Comparison of ENCODE assay signal across 8 cellular contexts in the genomic region with DNA sequence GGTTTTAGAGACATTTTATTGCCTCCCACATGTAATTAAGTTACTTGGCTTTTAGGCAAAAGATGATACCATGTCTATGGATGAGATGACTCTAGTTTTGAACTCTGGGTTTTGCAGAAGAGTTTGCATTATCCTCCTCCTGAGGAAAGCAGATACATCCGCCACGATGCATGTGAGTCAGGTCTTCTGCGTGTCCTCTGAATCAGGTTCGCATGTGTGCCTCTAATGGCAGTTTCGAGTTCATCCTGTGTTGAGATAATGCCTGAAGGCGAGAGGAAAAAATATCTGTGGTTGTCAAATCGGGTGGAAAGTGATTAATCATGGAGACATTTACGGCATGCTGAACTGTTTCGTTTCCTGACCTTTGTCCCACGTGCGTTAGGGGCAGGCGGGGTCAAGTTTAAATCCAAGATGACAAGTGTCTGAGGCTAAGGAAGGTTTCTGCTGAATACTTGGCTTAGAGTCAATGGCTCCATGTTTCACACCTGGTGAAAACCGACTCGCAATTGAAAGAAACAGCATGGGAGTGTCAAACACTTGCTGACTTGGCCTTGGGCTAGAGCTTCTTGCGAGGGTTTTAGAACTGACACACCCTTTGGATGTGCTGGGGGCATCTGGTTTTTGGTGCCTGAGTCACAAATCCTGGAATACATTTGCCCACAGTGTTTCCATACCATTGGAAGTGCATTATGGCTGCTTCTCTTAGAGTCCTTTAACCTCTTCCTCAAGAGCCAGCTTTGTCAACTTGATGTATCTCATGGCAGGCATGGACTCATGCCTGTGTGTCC.
DNase-seq lines count a peak whose midpoint lies in the region; ATAC-seq and TF ChIP-seq lines count a peak whose summit lies in the region.
"Not testable (repeated sequence)": the region's sequence is repeated elsewhere in the genome, so short reads cannot be mapped to it uniquely, and the experiment has no call there.

No MANE protein-coding gene starts in this region.

- H3K4me3 ChIP-seq in CD4-positive, CD25-positive, alpha-beta regulatory T cell (ENCODE audit: low read depth, low read length); MG63: not testable (repeated sequence)

- H3K27ac ChIP-seq in CD4-positive, CD25-positive, alpha-beta regulatory T cell (ENCODE audit: insufficient read depth, low read length, poor library complexity, severe bottlenecking); foreskin keratinocyte: not testable (repeated sequence)

- H3K4me1 Mint-ChIP-seq in CD4-positive, CD25-positive, alpha-beta regulatory T cell; T-helper 2 cell treated with Interferon-gamma antibody and Interleukin-4, amounts not matched to agents 5 μg/mL and 100 μg/mL, for 36 hours (ENCODE audit: low read depth); activated naive CD8-positive, alpha-beta T cell treated with anti-CD3 and anti-CD28 coated beads, Interleukin-2, amount 50 U/mL, for 24 hours: not testable (repeated sequence)

- peak; percentile 35 to 40 for ATAC-seq in CD4-positive, CD25-positive, alpha-beta regulatory T cell (ENCODE audit: low read depth in 2 of 2)
- ATAC-seq in activated naive CD8-positive, alpha-beta T cell treated with anti-CD3 and anti-CD28 coated beads, Interleukin-2, amount 50 U/mL, for 24 hours = peak; percentile 85
- ATAC-seq in foreskin keratinocyte = peak; percentile 89

- not testable (repeated sequence) for H3K9me3 ChIP-seq in CD4-positive, CD25-positive, alpha-beta regulatory T cell (ENCODE audit: control insufficient read depth in 2 of 2, low read length in 2 of 2); MG63

- not testable (repeated sequence) for H3K4me3 Mint-ChIP-seq in CD4-positive, CD25-positive, alpha-beta regulatory T cell; T-helper 2 cell treated with Interferon-gamma antibody and Interleukin-4, amounts not matched to agents 5 μg/mL and 100 μg/mL, for 36 hours; activated naive CD8-positive, alpha-beta T cell treated with anti-CD3 and anti-CD28 coated beads, Interleukin-2, amount 50 U/mL, for 24 hours

- not testable (repeated sequence) for H3K27ac Mint-ChIP-seq in CD4-positive, CD25-positive, alpha-beta regulatory T cell; T-helper 2 cell treated with Interferon-gamma antibody and Interleukin-4, amounts not matched to agents 5 μg/mL and 100 μg/mL, for 36 hours; activated naive CD8-positive, alpha-beta T cell treated with anti-CD3 and anti-CD28 coated beads, Interleukin-2, amount 50 U/mL, for 24 hours

- H3K36me3 ChIP-seq in CD4-positive, CD25-positive, alpha-beta regulatory T cell (ENCODE audit: control insufficient read depth, insufficient read depth, low read length); MG63: not testable (repeated sequence)

- not testable (repeated sequence) for H3K27me3 ChIP-seq in CD4-positive, CD25-positive, alpha-beta regulatory T cell (ENCODE audit: control insufficient read depth, insufficient read depth, low read length); MG63; foreskin keratinocyte

- not testable (repeated sequence) for H3K27me3 Mint-ChIP-seq in CD4-positive, CD25-positive, alpha-beta regulatory T cell; T-helper 2 cell treated with Interferon-gamma antibody and Interleukin-4, amounts not matched to agents 5 μg/mL and 100 μg/mL, for 36 hours (ENCODE audit: low read depth); activated naive CD8-positive, alpha-beta T cell treated with anti-CD3 and anti-CD28 coated beads, Interleukin-2, amount 50 U/mL, for 24 hours

- DNase-seq in CD4-positive, CD25-positive, alpha-beta regulatory T cell = not testable (repeated sequence)
- DNase-seq in MG63 = peak; percentile 13
- peak; percentile 48 for DNase-seq in T-helper 2 cell treated with Interferon-gamma antibody and Interleukin-4, amounts not matched to agents 5 μg/mL and 100 μg/mL, for 36 hours (ENCODE audit: low spot score)
- peak; percentile 35 for DNase-seq in activated T-cell treated with anti-CD3 and anti-CD28 coated beads for 48 hours (ENCODE audit: low read depth)
- peak; percentile 29 for DNase-seq in activated naive CD8-positive, alpha-beta T cell treated with anti-CD3 and anti-CD28 coated beads, Interleukin-2, amount 50 U/mL, for 24 hours
- DNase-seq in foreskin keratinocyte = peak; percentile 80 to 87
- peak; percentile 22 to 33 for DNase-seq in stimulated activated CD4-positive, alpha-beta T cell treated with anti-CD3 and anti-CD28 coated beads, Interleukin-12 subunit alpha, Interleukin-12 subunit beta, amount 100 ng/mL, for 24 hours (ENCODE audit: low read depth in 2 of 2)
- DNase-seq in stimulated activated CD4-positive, alpha-beta T cell treated with anti-CD3 and anti-CD28 coated beads, TNF-alpha, amount 100 ng/mL, for 48 hours (ENCODE audit: low read depth in 3 of 3) = peak in 2 of 3 donors; percentile 2 to 38

- not testable (repeated sequence) for TF ChIP-seq CTCF in foreskin keratinocyte (conservative IDR thresholded peaks at IDR 0.05)

- not testable (repeated sequence) for H3K9me3 Mint-ChIP-seq in CD4-positive, CD25-positive, alpha-beta regulatory T cell; T-helper 2 cell treated with Interferon-gamma antibody and Interleukin-4, amounts not matched to agents 5 μg/mL and 100 μg/mL, for 36 hours; activated naive CD8-positive, alpha-beta T cell treated with anti-CD3 and anti-CD28 coated beads, Interleukin-2, amount 50 U/mL, for 24 hours

- H3K4me1 ChIP-seq in CD4-positive, CD25-positive, alpha-beta regulatory T cell (ENCODE audit: control insufficient read depth, insufficient read depth, low read length, poor library complexity, severe bottlenecking); foreskin keratinocyte: not testable (repeated sequence)

- H3K36me3 Mint-ChIP-seq in CD4-positive, CD25-positive, alpha-beta regulatory T cell; T-helper 2 cell treated with Interferon-gamma antibody and Interleukin-4, amounts not matched to agents 5 μg/mL and 100 μg/mL, for 36 hours (ENCODE audit: low read depth); activated naive CD8-positive, alpha-beta T cell treated with anti-CD3 and anti-CD28 coated beads, Interleukin-2, amount 50 U/mL, for 24 hours (ENCODE audit: low read depth): not testable (repeated sequence)

Comparison
In these comparisons a context has a peak if more than half of its experiments do, and no peak if none do; other contexts are left out.
1. ATAC-seq: peak in every context shown above with its lines; median percentile 89 in foreskin keratinocyte; 85 in activated naive CD8-positive, alpha-beta T cell treated with anti-CD3 and anti-CD28 coated beads, Interleukin-2, amount 50 U/mL, for 24 hours; 38 in CD4-positive, CD25-positive, alpha-beta regulatory T cell.